ENCODE assay signal across 11 cellular contexts in genomic region chr2:127508025-127508620, GRCh38. TPM values are rescaled to one million over a fixed set of nuclear protein-coding genes. Genes with fewer than 3 reads are reported as not detected.
DNase-seq lines count a peak whose midpoint lies in the region; ATAC-seq and TF ChIP-seq lines count a peak whose summit lies in the region.
"Had no signal": no experiment of that assay in that cellular context is flagged by ENCODE, and none has a peak within 500 bp of the region (broad histone marks: within the 10 kb centered on the region; RNA-seq: fewer than 3 reads in every experiment).

No MANE protein-coding gene starts in this region.

- H3K79me2 ChIP-seq in HCT116 (ENCODE audit: insufficient read depth, low read length), result peaks cover 99% of the 10 kb centered on the region

- TF ChIP-seq CTCF in HCT116 (IDR thresholded peaks at IDR 0.05 in 2 of 3, conservative IDR thresholded peaks at IDR 0.05 in 1 of 3; ENCODE audit: borderline replicate concordance in 1 of 3, insufficient read depth in 1 of 3, low read depth in 2 of 3, low read length in 2 of 3) (no peak), adrenal gland (IDR thresholded peaks at IDR 0.05) (no peak), spleen (IDR thresholded peaks at IDR 0.05 in 8 of 11, conservative IDR thresholded peaks at IDR 0.05 in 3 of 11) (no peak), testis (IDR thresholded peaks at IDR 0.05) (no peak), ovary (IDR thresholded peaks at IDR 0.05) (no peak)

- H3K27me3 ChIP-seq in HCT116 (ENCODE audit: insufficient read depth, low read length) (no peaks in the 10 kb centered on the region), adrenal gland (no peaks in the 10 kb centered on the region), spleen (replicated peaks in 1 of 7) (no peaks in the 10 kb centered on the region), testis (no peaks in the 10 kb centered on the region), ovary (no peaks in the 10 kb centered on the region)

- CTCF ChIA-PET in HCT116 (lab: Charles Lee), result interaction anchor here (1.5 kb wide), 1 partner anchor 18 kb away, joined by 6 read pairs; the partner anchor contains the start of gene IWS1

- TF ChIP-seq RAD21 in HCT116 (IDR thresholded peaks at IDR 0.05; ENCODE audit: low read depth), result no peak

- intact Hi-C loops in HCT116 (cut with micrococcal nuclease) (no loop called here), adrenal gland (cut with DNase I) (no loop called here), left cardiac atrium (cut with DNase I) (no loop called here), spleen (cut with DNase I; ENCODE audit: low total_unique reads) (no loop called here), testis (cut with DNase I; ENCODE audit: low total_unique reads) (no loop called here), ovary (cut with DNase I) (no loop called here)

- H3K9me3 ChIP-seq in HCT116 (ENCODE audit: control insufficient read depth in 1 of 2, insufficient read depth in 1 of 2, low read depth in 1 of 2, low read length in 2 of 2) (no peaks in the 10 kb centered on the region), adrenal gland (replicated peaks in 1 of 3) (no peaks in the 10 kb centered on the region), spleen (no peaks in the 10 kb centered on the region), testis (no peaks in the 10 kb centered on the region), ovary (no peaks in the 10 kb centered on the region)

- POLR2A ChIA-PET in HCT116 (lab: Charles Lee), result interaction anchor here (1.2 kb wide), 1 partner anchor 18 kb away, joined by 5 read pairs; the partner anchor contains the start of gene IWS1

- DNase-seq in HCT116 (ENCODE audit: low read depth, low spot score), result no peak
- DNase-seq in adrenal gland, result no peak
- DNase-seq in left cardiac atrium, result no peak
- no peak for DNase-seq in spleen
- DNase-seq in 8988T, result no peak
- no peak for DNase-seq in testis
- no peak for DNase-seq in ovary
- DNase-seq: activated naive CD4-positive, alpha-beta T cell; H9; stimulated activated naive CD8-positive, alpha-beta T cell treated with anti-CD3 and anti-CD28 coated beads, Interleukin-15, Interleukin-2, amounts not matched to agents 100 U/mL and 50 U/mL, for 24 hours had no signal

- RAD21 ChIA-PET in HCT116 (lab: Charles Lee; ENCODE audit: low non-redundant PET in 1 of 2, low total read pairs in 2 of 2, uncharacterized antibody in 2 of 2, unreplicated experiment in 2 of 2), result no interaction called here

- ATAC-seq in HCT116 (peak; percentile 53), left cardiac atrium (peak; percentile 11 to 29), GM19324 (IDR thresholded peaks at IDR 0.05; ENCODE audit: low FRiP score, unreplicated experiment) (no peak)

- H3K4me2 ChIP-seq in HCT116 (ENCODE audit: low read length), result peak overlapping the region; percentile 70

- H3K27ac ChIP-seq in HCT116 (ENCODE audit: low read depth, low read length), result peak overlapping the region; percentile 35; the same call in 1 of the 2 replicates
- peak overlapping the region; percentile 22 to 71 (median 48) for H3K27ac ChIP-seq in adrenal gland
- peak overlapping the region in 6 of 8 donors; percentile 4 to 59 (median 36) for H3K27ac ChIP-seq in spleen
- no peak overlapping the region for H3K27ac ChIP-seq in testis
- no peak overlapping the region for H3K27ac ChIP-seq in ovary

- TF ChIP-seq POLR2A in HCT116 (IDR thresholded peaks at IDR 0.05; ENCODE audit: borderline replicate concordance, extremely low read depth, insufficient read depth, insufficient read length) (no peak), adrenal gland (IDR thresholded peaks at IDR 0.05) (no peak), spleen (IDR thresholded peaks at IDR 0.05) (no peak), testis (IDR thresholded peaks at IDR 0.05) (no peak), ovary (IDR thresholded peaks at IDR 0.05) (no peak)

- H4K20me1 ChIP-seq in HCT116 (ENCODE audit: insufficient read depth), result peaks cover 35% of the 10 kb centered on the region; the same call in 1 of the 2 replicates

- H3K9me2 ChIP-seq in HCT116 (ENCODE audit: insufficient read depth), result no peaks in the 10 kb centered on the region

- H3K4me3 ChIP-seq in HCT116 (replicated peaks in 1 of 2; ENCODE audit: low read depth in 1 of 2, low read length in 2 of 2), result no peak overlapping the region
- no peak overlapping the region for H3K4me3 ChIP-seq in adrenal gland
- H3K4me3 ChIP-seq in spleen, result no peak overlapping the region
- no peak overlapping the region for H3K4me3 ChIP-seq in testis
- H3K4me3 ChIP-seq in ovary, result no peak overlapping the region

- H3K4me1 ChIP-seq in HCT116 (ENCODE audit: control insufficient read depth in 1 of 2, insufficient read depth in 2 of 2, low read length in 2 of 2) (peaks cover 19 to 31% of the 10 kb centered on the region in 2 experiments), adrenal gland (replicated peaks in 1 of 2) (peaks cover 17 to 28% of the 10 kb centered on the region in 2 donors), spleen (peaks cover 12 to 87% (median 54%) of the 10 kb centered on the region in 6 donors), testis (peaks cover 22% of the 10 kb centered on the region), ovary (ENCODE audit: insufficient read depth) (peaks cover 6% of the 10 kb centered on the region)

- 73 to 78% (median 75%) methylated on average over 4 of the region's 4 CpGs for WGBS in adrenal gland, 4 donors
- 81 to 90% (median 88%) methylated on average over 4 of the region's 4 CpGs for WGBS in spleen, 5 donors
- WGBS in testis, 2 donors, result 74 to 82% methylated on average over 4 of the region's 4 CpGs
- WGBS in ovary, 3 donors, result 62 to 73% (median 68%) methylated on average over 4 of the region's 4 CpGs

- no peak for TF ChIP-seq EP300 in ovary (IDR thresholded peaks at IDR 0.05)

- no TSS peak for BruUV-seq in HCT116 (replicated peaks; lab: Mats Ljungman, UMichigan)

- no peak overlapping the region for H2AFZ ChIP-seq in HCT116 (ENCODE audit: low read depth, low read length, poor library complexity, severe bottlenecking)

- peak overlapping the region; percentile 17 for H3K9ac ChIP-seq in HCT116 (ENCODE audit: low read length)

- H3K36me3 ChIP-seq in HCT116 (ENCODE audit: control insufficient read depth in 1 of 2, insufficient read depth in 2 of 2, low read length in 2 of 2) (peaks cover 21 to 23% of the 10 kb centered on the region in 2 experiments; a peak in 3 of 4 replicates), adrenal gland (replicated peaks in 1 of 2) (peaks cover 0 to 19% of the 10 kb centered on the region in 2 donors), spleen (peaks cover 4 to 56% (median 24%) of the 10 kb centered on the region in 6 donors), testis (ENCODE audit: low read depth, missing control alignments) (no peaks in the 10 kb centered on the region), ovary (no peaks in the 10 kb centered on the region)

TF ChIP-seq in HCT116, 20 proteins besides CTCF, POLR2A, EP300 and RAD21:
- TF ChIP-seq ZFX (IDR thresholded peaks at IDR 0.05), result no peak
- TF ChIP-seq JUND (IDR thresholded peaks at IDR 0.05), result no peak
- TF ChIP-seq EZH2phosphoT487 (IDR thresholded peaks at IDR 0.05; ENCODE audit: borderline replicate concordance), result no peak
- no peak for TF ChIP-seq SIN3A (IDR thresholded peaks at IDR 0.05; ENCODE audit: low read depth)
- no peak for TF ChIP-seq FOSL1 (IDR thresholded peaks at IDR 0.05; ENCODE audit: low read depth)
- TF ChIP-seq, protein P1, sequence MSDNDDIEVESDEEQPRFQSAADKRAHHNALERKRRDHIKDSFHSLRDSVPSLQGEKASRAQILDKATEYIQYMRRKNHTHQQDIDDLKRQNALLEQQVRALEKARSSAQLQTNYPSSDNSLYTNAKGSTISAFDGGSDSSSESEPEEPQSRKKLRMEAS (IDR thresholded peaks at IDR 0.05), result 0 out of 2 replicates have a peak, but pooled peaks have one; percentile 12
- no peak for TF ChIP-seq EGR1 (IDR thresholded peaks at IDR 0.05; ENCODE audit: low read depth)
- no peak for TF ChIP-seq POLR2AphosphoS5 (IDR thresholded peaks at IDR 0.05; ENCODE audit: low read depth, low read length)

RNA-seq across cellular contexts. Expression of gene IWS1, which starts 18.2 kb away (rescaled TPM):
- total RNA-seq in HCT116 (2021; ENCODE audit: unreplicated experiment) (46.6 TPM), adrenal gland (10 to 100 TPM; 17.8 to 51.9 (median 22.9) TPM), left cardiac atrium (10 to 100 TPM; 41.9 to 49.7 TPM), spleen (10 to 100 TPM; 40.5 to 59.7 (median 44.3) TPM), testis (10 to 100 TPM; 39.6 to 52.7 TPM), ovary (10 to 100 TPM; 13.9 to 29.0 (median 25.8) TPM)
- polyA plus RNA-seq in HCT116 (2012), result 28.9 and 35.0 TPM in 2 replicates
- polyA plus RNA-seq in adrenal gland (10 to 100 TPM; 21.7 to 39.0 (median 32.9) TPM), spleen (10 to 100 TPM; 18.8 to 28.1 (median 22.0) TPM), testis (ENCODE audit: insufficient read depth, low read depth, low replicate concordance) (33.7 TPM), ovary (10 to 100 TPM; 15.8 to 28.1 TPM)

RNA-seq across cellular contexts. Expression of gene MYO7B, which starts 27.4 kb away (rescaled TPM):
- total RNA-seq in HCT116 (2021; ENCODE audit: unreplicated experiment) (0.07 TPM), adrenal gland (under 1 TPM in 7 of 8 donors, not detected in 1; 0.13 to 0.96 (median 0.32) TPM), left cardiac atrium (under 1 TPM; 0.27 to 0.89 TPM), spleen (10 to 100 TPM; 32.3 to 55.7 (median 50.1) TPM), testis (1 to 10 TPM; 3.6 to 5.6 TPM), ovary (under 1 TPM in 4 of 7 donors, not detected in 3; 0.23 to 0.95 (median 0.25) TPM)
- polyA plus RNA-seq in HCT116 (2012), result 0.20 and 0.27 TPM in 2 replicates
- polyA plus RNA-seq in adrenal gland (1 to 10 TPM in 1 of 3 donors, under 1 TPM in 2; 0.16 to 1.5 (median 0.84) TPM), spleen (100 to 1,000 TPM in 2 of 3 donors, 10 to 100 TPM in 1; 76.9 to 165 (median 103) TPM), testis (ENCODE audit: insufficient read depth, low read depth, low replicate concordance) (4.2 TPM), ovary (under 1 TPM; 0.05 to 0.46 TPM)
- total RNA-seq: H9 had no signal

Comparison
In these comparisons a context has a peak if more than half of its experiments do, and no peak if none do; other contexts are left out.
1. H3K27ac ChIP-seq: peak in HCT116 (single experiment), adrenal gland (5 of 5) and spleen (6 of 8); none in testis (0 of 2) and ovary (0 of 2).
2. RNA of gene MYO7B, which starts 27.4 kb away (total RNA-seq): 32.3 to 55.7 TPM in spleen; 3.6 to 5.6 TPM in testis, 0.27 to 0.89 TPM in left cardiac atrium, 0.13 to 0.96 TPM in adrenal gland, 0.23 to 0.95 TPM in ovary and 0.07 TPM in HCT116 (single experiment); every median in the first group is over 4 times any median in the second.